ENCODE assay signal across 31 cellular contexts in the genomic region with DNA sequence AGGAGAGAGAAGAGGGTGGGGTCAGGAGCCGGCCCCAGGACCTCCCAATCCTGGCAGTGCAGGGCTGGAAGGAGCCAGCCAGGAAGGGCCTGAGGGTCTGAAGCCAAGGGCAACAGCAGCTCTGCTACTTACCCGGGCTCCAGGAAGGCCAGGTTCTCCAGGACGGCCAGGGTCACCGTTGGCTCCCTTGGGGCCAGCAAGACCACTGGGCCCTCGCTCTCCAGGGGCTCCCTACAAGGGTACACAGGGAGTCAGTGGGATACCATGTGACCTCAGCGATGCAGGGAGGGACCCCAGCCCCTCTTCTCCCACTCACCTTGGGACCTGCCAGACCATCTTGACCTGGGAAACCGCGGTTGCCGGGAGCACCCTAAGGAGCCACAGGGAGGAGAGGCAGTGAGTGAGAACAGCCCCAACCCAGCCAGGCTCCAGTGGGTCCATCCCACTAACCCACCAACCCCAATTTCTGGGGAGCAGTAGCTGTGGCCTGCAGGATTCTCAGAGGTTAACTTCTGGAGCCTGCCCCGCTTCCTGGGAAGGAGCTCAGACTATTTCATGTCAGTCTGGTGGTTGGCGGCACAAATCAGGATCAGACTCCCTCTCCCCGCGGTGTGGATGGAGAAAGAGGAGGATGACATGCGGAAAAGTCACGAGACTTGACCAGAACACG. TPM values are rescaled to one million over a fixed set of nuclear protein-coding genes. Genes with fewer than 3 reads are reported as not detected.
"Had no signal": no experiment of that assay in that cellular context is flagged by ENCODE, and none has a peak within 500 bp of the region (broad histone marks: within the 10 kb centered on the region; RNA-seq: fewer than 3 reads in every experiment).

No MANE protein-coding gene starts in this region.

- H3K9me3 Mint-ChIP-seq: dendritic cell treated with granulocyte-macrophage colony-stimulating factor and Interleukin-4, amounts not matched to agents 40 ng/mL and 50 ng/mL, for 4 days; endodermal cell; immature natural killer cell; memory B cell; natural killer cell; stimulated activated naive B cell treated with anti-CD40 and anti-IgM and Interleukin-4, amounts not matched to agents 10 μg/mL and 1 μg/mL and 100 μg/mL, for 72 hours; stimulated activated naive CD8-positive, alpha-beta T cell treated with anti-CD3 and anti-CD28 coated beads, Interleukin-15, Interleukin-2, amounts not matched to agents 100 ng/mL and 50 ng/mL, for 24 hours had no signal

- H3K4me3 ChIP-seq: colonic mucosa, gastrocnemius medialis, heart right ventricle, lung, psoas muscle, skin epidermis, thoracic aorta, tibial nerve, upper lobe of right lung, uterus had no signal

- H3K9me3 ChIP-seq: colonic mucosa, gastrocnemius medialis, heart right ventricle, neutrophil, psoas muscle, thoracic aorta, tibial nerve, upper lobe of right lung, uterus had no signal

- H3K36me3 Mint-ChIP-seq: immature natural killer cell; memory B cell; natural killer cell; stimulated activated naive B cell treated with anti-CD40 and anti-IgM and Interleukin-4, amounts not matched to agents 10 μg/mL and 1 μg/mL and 100 μg/mL, for 72 hours had no signal

- H3K36me3 ChIP-seq: colonic mucosa, gastrocnemius medialis, heart right ventricle, neutrophil, thoracic aorta, tibial nerve, upper lobe of right lung, uterus had no signal

- H3K4me1 ChIP-seq: colonic mucosa, tibial nerve, upper lobe of right lung, uterus had no signal

- H3K27me3 ChIP-seq: colonic mucosa, gastrocnemius medialis, tibial nerve, upper lobe of right lung, uterus had no signal

- DNase-seq: colonic mucosa; effector CD8-positive, alpha-beta T cell; endodermal cell; foreskin fibroblast; gastrocnemius medialis; glutamatergic neuron; heart right ventricle; hippocampal formation; immature natural killer cell; islet precursor cell; left ventricle myocardium superior; natural killer cell; psoas muscle; stimulated activated CD4-positive, alpha-beta T cell treated with anti-CD3 and anti-CD28 coated beads, Interleukin-15, amount 100 ng/mL, for 24 hours; stimulated activated CD4-positive, alpha-beta T cell treated with anti-CD3 and anti-CD28 coated beads, Interleukin-2, amount 100 ng/mL, for 48 hours; stimulated activated naive B cell treated with anti-CD40 and anti-IgM and Interleukin-4, amounts not matched to agents 10 μg/mL and 1 μg/mL and 100 μg/mL, for 72 hours; upper lobe of right lung; uterus had no signal

- H3K4me3 Mint-ChIP-seq: dendritic cell treated with granulocyte-macrophage colony-stimulating factor and Interleukin-4, amounts not matched to agents 40 ng/mL and 50 ng/mL, for 4 days; endodermal cell; immature natural killer cell; memory B cell; natural killer cell; stimulated activated naive B cell treated with anti-CD40 and anti-IgM and Interleukin-4, amounts not matched to agents 10 μg/mL and 1 μg/mL and 100 μg/mL, for 72 hours; stimulated activated naive CD8-positive, alpha-beta T cell treated with anti-CD3 and anti-CD28 coated beads, Interleukin-15, Interleukin-2, amounts not matched to agents 100 ng/mL and 50 ng/mL, for 24 hours had no signal

- ATAC-seq: esophagus mucosa; gastrocnemius medialis; heart right ventricle; left ventricle myocardium superior; natural killer cell; psoas muscle; right cardiac atrium; stimulated activated naive B cell treated with anti-CD40 and anti-IgM and Interleukin-4, amounts not matched to agents 10 μg/mL and 1 μg/mL and 100 μg/mL, for 72 hours; upper lobe of right lung had no signal

- H3K27ac Mint-ChIP-seq: dendritic cell treated with granulocyte-macrophage colony-stimulating factor and Interleukin-4, amounts not matched to agents 40 ng/mL and 50 ng/mL, for 4 days; endodermal cell; immature natural killer cell; memory B cell; natural killer cell; stimulated activated naive B cell treated with anti-CD40 and anti-IgM and Interleukin-4, amounts not matched to agents 10 μg/mL and 1 μg/mL and 100 μg/mL, for 72 hours; stimulated activated naive CD8-positive, alpha-beta T cell treated with anti-CD3 and anti-CD28 coated beads, Interleukin-15, Interleukin-2, amounts not matched to agents 100 ng/mL and 50 ng/mL, for 24 hours had no signal

- H3K27ac ChIP-seq: colonic mucosa, epithelial cell of prostate, gastrocnemius medialis, heart right ventricle, neutrophil, psoas muscle, skin epidermis, thoracic aorta, tibial nerve, upper lobe of right lung, uterus had no signal

RNA-seq across cellular contexts. Expression of a gene that starts 18.5 kb away (rescaled TPM):
- total RNA-seq: esophagus mucosa, gastrocnemius medialis, mononuclear cell, natural killer cell, renal cortical epithelial cell, right cardiac atrium, tibial nerve, upper lobe of right lung had no signal
- polyA plus RNA-seq: immature natural killer cell had no signal
